1 cellular context compared by ENCODE assay signal in genomic region chr5:133106343-133106742, GRCh38.
TF ChIP-seq lines count a peak whose summit lies in the region.

No MANE protein-coding gene starts in this region.

TF ChIP-seq in K562, 482 proteins besides CTCF, POLR2A, EP300 and RAD21:
- 0 out of 2 replicates have a peak, but pooled peaks have one; percentile 31 for TF ChIP-seq PKNOX1 (IDR thresholded peaks at IDR 0.05)
- TF ChIP-seq ZNF740 (CRISPR knock-in tag; IDR thresholded peaks at IDR 0.05), result no peak
- 0 out of 4 replicates have a peak, but pooled peaks of 1 of the 2 experiments have one; percentile 23 for TF ChIP-seq ZNF740 (tag; IDR thresholded peaks at IDR 0.05)
- TF ChIP-seq HSF4 (CRISPR knock-in tag; IDR thresholded peaks at IDR 0.05; ENCODE audit: borderline replicate concordance), result no peak
